ENCODE assay signal across 14 cellular contexts in the genomic region with DNA sequence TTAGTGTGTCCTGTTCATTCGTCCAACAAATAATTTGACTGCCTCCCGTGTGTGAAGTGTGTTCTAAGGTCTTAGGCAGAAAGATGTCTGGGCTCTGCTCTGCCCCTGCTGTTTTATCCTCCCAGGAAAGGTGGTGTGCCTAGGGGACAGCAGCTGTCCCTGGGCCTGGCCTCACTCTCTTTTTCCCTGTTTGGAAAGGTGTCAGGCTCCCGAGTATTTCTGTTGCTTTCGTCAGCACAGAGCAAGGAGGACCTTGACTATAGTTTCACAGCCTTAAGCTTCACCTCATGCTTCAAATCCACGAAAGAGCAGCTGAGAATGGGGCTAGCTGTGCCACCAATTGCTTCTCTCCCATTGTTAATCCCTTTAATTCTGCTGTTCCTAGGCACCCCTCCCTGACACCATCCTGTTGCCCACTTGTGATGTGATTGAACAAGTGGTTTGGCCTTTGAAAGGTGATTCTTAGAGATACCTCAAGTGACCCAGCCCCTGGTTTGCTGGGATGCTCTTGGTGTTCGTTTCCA.
"Had no signal": no experiment of that assay in that cellular context is flagged by ENCODE, and none has a peak within 500 bp of the region (broad histone marks: within the 10 kb centered on the region; RNA-seq: fewer than 3 reads in every experiment).

No MANE protein-coding gene starts in this region.

- H3K4me1 ChIP-seq: tibial artery, vagina had no signal

- DNase-seq: activated CD4-positive, alpha-beta T cell treated with anti-CD3 and anti-CD28 coated beads, Interleukin-2, amount 50 U/mL, for 1 hour; activated effector memory CD4-positive, alpha-beta T cell treated with Interleukin-2 at 50 U/mL for 16 hours; activated T-cell treated with anti-CD3 and anti-CD28 coated beads, Interleukin-2, amount 50 U/mL, for 24 hours; amniotic stem cell; left colon; nephron progenitor cell; ovary; stimulated activated CD4-positive, alpha-beta T cell treated with anti-CD3 and anti-CD28 coated beads, Interleukin-15, amount 100 ng/mL, for 24 hours; stimulated activated CD4-positive, alpha-beta T cell treated with anti-CD3 and anti-CD28 coated beads, Interleukin-4, amount 100 ng/mL, for 24 hours; stomach; tibial artery had no signal

- H3K4me3 ChIP-seq: esophagus muscularis mucosa, ovary, stomach, tibial artery had no signal

- H3K27me3 ChIP-seq: esophagus muscularis mucosa, ovary, stomach, tibial artery, vagina had no signal

- H3K9me3 ChIP-seq: esophagus muscularis mucosa, ovary, stomach, tibial artery, vagina had no signal

- H3K27ac ChIP-seq: ovary, stomach, tibial artery, vagina had no signal

- ATAC-seq: activated naive CD4-positive, alpha-beta T cell treated with anti-CD3 and anti-CD28 coated beads, Interleukin-2, amount 50 U/mL, for 72 hours; left colon had no signal

- H3K36me3 ChIP-seq: esophagus muscularis mucosa, ovary, tibial artery, vagina had no signal
